27 cellular contexts compared by ENCODE assay signal in the genomic region with DNA sequence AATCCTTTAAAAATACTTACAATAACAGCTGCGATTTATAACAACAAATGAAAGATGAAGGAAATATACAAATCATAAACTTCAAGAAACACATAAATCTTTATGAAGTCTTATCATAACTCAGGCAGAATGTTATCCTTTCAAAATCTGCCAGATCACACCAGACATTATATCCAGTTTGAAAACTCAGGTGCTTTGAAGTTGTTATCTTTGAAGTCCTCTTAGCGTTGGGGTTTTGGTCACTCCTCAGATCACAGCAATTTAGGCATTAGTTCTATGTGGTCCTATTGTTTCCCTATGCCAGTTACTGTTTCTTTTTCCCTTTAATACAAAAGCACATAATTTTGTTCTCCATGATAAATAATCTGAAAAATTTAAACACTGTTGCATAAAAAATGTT.
"Had no signal": no experiment of that assay in that cellular context is flagged by ENCODE, and none has a peak within 500 bp of the region (broad histone marks: within the 10 kb centered on the region; RNA-seq: fewer than 3 reads in every experiment).

No MANE protein-coding gene starts in this region.

- H3K4me3 ChIP-seq: stomach, suprapubic skin, testis, thoracic aorta, thyroid gland, tibial artery, tibial nerve, transverse colon, upper lobe of left lung, upper lobe of right lung, uterus, vagina had no signal

- DNase-seq: stimulated activated CD4-positive, alpha-beta T cell treated with anti-CD3 and anti-CD28 coated beads, Interleukin-2, amount 100 ng/mL, for 48 hours; stimulated activated CD4-positive, alpha-beta T cell treated with anti-CD3 and anti-CD28 coated beads, Interleukin-4, amount 100 ng/mL, for 1 hour; stimulated activated CD4-positive, alpha-beta T cell treated with anti-CD3 and anti-CD28 coated beads, Interleukin-4, amount 100 ng/mL, for 24 hours; stimulated activated CD4-positive, alpha-beta T cell treated with anti-CD3 and anti-CD28 coated beads, Interleukin-4, amount 100 ng/mL, for 4 hours; stimulated activated CD8-positive, alpha-beta memory T cell treated with anti-CD3 and anti-CD28 coated beads, Interleukin-4, amount 100 ng/mL, for 48 hours; stimulated activated naive B cell treated with anti-CD40 and anti-IgM and Interleukin-4, amounts not matched to agents 10 μg/mL and 1 μg/mL and 100 μg/mL, for 72 hours; stimulated activated naive CD4-positive, alpha-beta T cell; stimulated activated naive CD4-positive, alpha-beta T cell treated with Interleukin-2 at 50 U/mL for 16 hours; stimulated activated naive CD8-positive, alpha-beta T cell treated with anti-CD3 and anti-CD28 coated beads, Interleukin-15, amount 100 ng/mL, for 72 hours; stimulated activated naive CD8-positive, alpha-beta T cell treated with anti-CD3 and anti-CD28 coated beads, Interleukin-15, Interleukin-2, amounts not matched to agents 100 U/mL and 50 U/mL, for 24 hours; stomach; substantia nigra; testis; thyroid gland; tibial artery; transverse colon; trophoblast cell; upper lobe of left lung; upper lobe of right lung; uterus had no signal

- H3K27me3 ChIP-seq: stomach, suprapubic skin, testis, thyroid gland, tibial artery, tibial nerve, transverse colon, upper lobe of left lung, upper lobe of right lung, uterus, vagina had no signal

- H3K36me3 ChIP-seq: stomach, suprapubic skin, thoracic aorta, thyroid gland, tibial artery, tibial nerve, transverse colon, upper lobe of left lung, upper lobe of right lung, uterus, vagina had no signal

- FAIRE-seq: urothelium cell line had no signal

- H3K9me3 ChIP-seq: stomach, suprapubic skin, testis, thoracic aorta, thyroid gland, tibial artery, tibial nerve, transverse colon, upper lobe of left lung, upper lobe of right lung, uterus, vagina had no signal

- ATAC-seq: stimulated activated effector memory CD8-positive, alpha-beta T cell treated with anti-CD3 and anti-CD28 coated beads, Interleukin-12 subunit alpha, Interleukin-12 subunit beta, amount 100 ng/mL, for 72 hours; stimulated activated memory B cell treated with anti-CD40 and anti-IgM and Interleukin-4, amounts not matched to agents 10 μg/mL and 1 μg/mL and 100 μg/mL, for 72 hours; stimulated activated naive B cell treated with anti-CD40 and anti-IgM and Interleukin-4, amounts not matched to agents 10 μg/mL and 1 μg/mL and 100 μg/mL, for 72 hours; stimulated activated naive CD8-positive, alpha-beta T cell treated with anti-CD3 and anti-CD28 coated beads, Interleukin-15, amount 100 ng/mL, for 72 hours; stimulated activated naive CD8-positive, alpha-beta T cell treated with anti-CD3 and anti-CD28 coated beads, Interleukin-15, Interleukin-2, amounts not matched to agents 100 U/mL and 50 U/mL, for 24 hours; upper lobe of right lung had no signal

- H3K4me1 ChIP-seq: stomach, suprapubic skin, testis, thyroid gland, tibial artery, tibial nerve, transverse colon, upper lobe of left lung, upper lobe of right lung, uterus, vagina had no signal

- H3K27ac ChIP-seq: stomach, suprapubic skin, testis, thoracic aorta, thyroid gland, tibial artery, tibial nerve, transverse colon, upper lobe of left lung, upper lobe of right lung, uterus, vagina had no signal
